1 cellular context compared by ENCODE assay signal in genomic region chr12:57834086-57834876, GRCh38.
TF ChIP-seq lines count a peak whose summit lies in the region.

No MANE protein-coding gene starts in this region.

TF ChIP-seq in IMR-90, 13 proteins besides CTCF, POLR2A, EP300 and RAD21:
- TF ChIP-seq RFX5 (IDR thresholded peaks at IDR 0.05; ENCODE audit: low read depth, low read length) (no peak), SMC3 (IDR thresholded peaks at IDR 0.05; ENCODE audit: low read depth, low read length) (no peak), USF2 (IDR thresholded peaks at IDR 0.05; ENCODE audit: low read depth, low read length) (no peak), BHLHE40 (IDR thresholded peaks at IDR 0.05; ENCODE audit: low read depth, low read length) (no peak), MXI1 (IDR thresholded peaks at IDR 0.05; ENCODE audit: borderline replicate concordance, low read depth, low read length) (no peak), RCOR1 (IDR thresholded peaks at IDR 0.05; ENCODE audit: insufficient replicate concordance, low read length) (no peak), CEBPB (IDR thresholded peaks at IDR 0.05; ENCODE audit: low read depth, low read length) (no peak), ELK1 (IDR thresholded peaks at IDR 0.05; ENCODE audit: borderline replicate concordance, low read depth, low read length) (no peak), MAFK (IDR thresholded peaks at IDR 0.05; ENCODE audit: low read depth, low read length) (no peak), FOS (IDR thresholded peaks at IDR 0.05; ENCODE audit: low read depth, low read length) (no peak), CHD1 (IDR thresholded peaks at IDR 0.05; ENCODE audit: low read depth, low read length) (no peak), MAZ (IDR thresholded peaks at IDR 0.05; ENCODE audit: borderline replicate concordance, low read depth, low read length) (no peak), NFE2L2 (IDR thresholded peaks at IDR 0.05; ENCODE audit: low read depth, low read length) (no peak)
TF ChIP-seq in IMR-90: peak in this region for 0.
